Comparison of ENCODE assay signal across 1 cellular context in genomic region chr1:33007190-33008050, GRCh38.
TF ChIP-seq lines count a peak whose summit lies in the region.

No MANE protein-coding gene starts in this region.

TF ChIP-seq in K562, 482 proteins besides CTCF, POLR2A, EP300 and RAD21 (continued from another document and continues in another):
- TF ChIP-seq VEZF1 (CRISPR knock-in tag; IDR thresholded peaks at IDR 0.05) (no peak), ZNF175 (CRISPR knock-in tag; IDR thresholded peaks at IDR 0.05; ENCODE audit: low read depth) (no peak), ZBTB1 (CRISPR knock-in tag; IDR thresholded peaks at IDR 0.05; ENCODE audit: borderline replicate concordance, low read depth) (no peak), ZNF121 (CRISPR knock-in tag; conservative IDR thresholded peaks at IDR 0.05) (no peak), ARID1B (IDR thresholded peaks at IDR 0.05) (0 out of 2 replicates have a peak, but pooled peaks have one; percentile 29), CBX8 (IDR thresholded peaks at IDR 0.05; ENCODE audit: borderline replicate concordance, extremely low read depth, low read depth, low read length, poor library complexity, severe bottlenecking) (no peak), CREB3 (tag; conservative IDR thresholded peaks at IDR 0.05; ENCODE audit: low read depth) (no peak), HMBOX1 (IDR thresholded peaks at IDR 0.05) (peak; percentile 51; the same call in 1 of the 2 replicates), ATF7 (IDR thresholded peaks at IDR 0.05) (0 out of 2 replicates have a peak, but pooled peaks have one; percentile 21), RHOXF2B (CRISPR knock-in tag; conservative IDR thresholded peaks at IDR 0.05) (no peak), NCOA4 (IDR thresholded peaks at IDR 0.05; ENCODE audit: partially characterized antibody) (no peak), PML (IDR thresholded peaks at IDR 0.05; ENCODE audit: low read length) (no peak), ZNF644 (tag; IDR thresholded peaks at IDR 0.05; ENCODE audit: low read depth) (no peak), ZNF407 (IDR thresholded peaks at IDR 0.05; ENCODE audit: low read depth) (no peak), PURB (CRISPR knock-in tag; IDR thresholded peaks at IDR 0.05; ENCODE audit: low read depth) (no peak), RBM34 (IDR thresholded peaks at IDR 0.05; ENCODE audit: borderline replicate concordance, insufficient read depth, low read length) (no peak), XRCC5 (IDR thresholded peaks at IDR 0.05; ENCODE audit: low read depth, low read length) (no peak), TAF9B (IDR thresholded peaks at IDR 0.05; ENCODE audit: partially characterized antibody) (no peak), CC2D1A (IDR thresholded peaks at IDR 0.05) (no peak), SOX6 (IDR thresholded peaks at IDR 0.05) (0 out of 2 replicates have a peak, but pooled peaks have one; percentile 12), ZBTB34 (CRISPR knock-in tag; IDR thresholded peaks at IDR 0.05) (no peak), SFPQ (IDR thresholded peaks at IDR 0.05; ENCODE audit: low read depth, low read length) (no peak), SMARCA5 (IDR thresholded peaks at IDR 0.05) (no peak), ZNF165 (CRISPR knock-in tag; IDR thresholded peaks at IDR 0.05; ENCODE audit: borderline replicate concordance) (no peak), MTA1 (IDR thresholded peaks at IDR 0.05; ENCODE audit: borderline replicate concordance) (no peak), HMG20A (CRISPR knock-in tag; conservative IDR thresholded peaks at IDR 0.05) (no peak), CBFB (CRISPR knock-in tag; IDR thresholded peaks at IDR 0.05) (no peak), PTRF (tag; IDR thresholded peaks at IDR 0.05) (no peak), NUFIP1 (IDR thresholded peaks at IDR 0.05; ENCODE audit: partially characterized antibody) (no peak), ZNF561 (CRISPR knock-in tag; conservative IDR thresholded peaks at IDR 0.05) (no peak), SUPT5H (IDR thresholded peaks at IDR 0.05) (0 out of 2 replicates have a peak, but pooled peaks have one; percentile 50), SP2 (IDR thresholded peaks at IDR 0.05; ENCODE audit: extremely low read depth, low read depth, low read length, poor library complexity, severe bottlenecking) (no peak), JUND (IDR thresholded peaks at IDR 0.05; ENCODE audit: borderline replicate concordance, low read depth, low read length) (peak; percentile 72; the same call in 1 of the 2 replicates), JUND (tag; IDR thresholded peaks at IDR 0.05; ENCODE audit: borderline replicate concordance, low read depth, low read length) (peak; percentile 71; the same call in 1 of the 3 replicates), FOXK1 (CRISPR knock-in tag; IDR thresholded peaks at IDR 0.05; ENCODE audit: borderline replicate concordance) (0 out of 2 replicates have a peak, but pooled peaks have one; percentile 62), CGGBP1 (CRISPR knock-in tag; IDR thresholded peaks at IDR 0.05) (no peak), BHLHE40 (IDR thresholded peaks at IDR 0.05; ENCODE audit: low read length) (0 out of 2 replicates have a peak, but pooled peaks have one; percentile 38), MIER1 (IDR thresholded peaks at IDR 0.05; ENCODE audit: low read depth) (no peak), NFXL1 (CRISPR knock-in tag; IDR thresholded peaks at IDR 0.05) (no peak), CBX1 (IDR thresholded peaks at IDR 0.05; ENCODE audit: low read depth) (no peak), RUNX1 (IDR thresholded peaks at IDR 0.05; ENCODE audit: low read depth) (no peak), KHSRP (IDR thresholded peaks at IDR 0.05) (no peak), MAFG (tag; conservative IDR thresholded peaks at IDR 0.05) (no peak), KLF1 (tag; IDR thresholded peaks at IDR 0.05) (no peak), MTF1 (CRISPR knock-in tag; IDR thresholded peaks at IDR 0.05; ENCODE audit: borderline replicate concordance) (no peak), NFE2 (IDR thresholded peaks at IDR 0.05; ENCODE audit: low read depth) (0 out of 2 replicates have a peak, but pooled peaks have one; percentile 23), NBN (IDR thresholded peaks at IDR 0.05; ENCODE audit: low read depth) (no peak), ZNF592 (IDR thresholded peaks at IDR 0.05) (no peak), CHCHD3 (CRISPR knock-in tag; IDR thresholded peaks at IDR 0.05) (no peak), RNF2 (IDR thresholded peaks at IDR 0.05) (no peak), ZNF717 (CRISPR knock-in tag; IDR thresholded peaks at IDR 0.05) (no peak)
